7 cellular contexts compared by ENCODE assay signal in genomic region chr12:55974308-55974724, GRCh38. TPM values are rescaled to one million over a fixed set of nuclear protein-coding genes. Genes with fewer than 3 reads are reported as not detected.
DNase-seq lines count a peak whose midpoint lies in the region; ATAC-seq and TF ChIP-seq lines count a peak whose summit lies in the region.

No MANE protein-coding gene starts in this region.

- in situ Hi-C loops in GM23248 (cut with MboI) = no loop called here

- H3K4me3 Mint-ChIP-seq in activated CD8-positive, alpha-beta T cell treated with anti-CD3 and anti-CD28 coated beads, Interleukin-2, amount 10 ng/mL, durations not matched to agents 7 days and 5 days = no peak overlapping the region

- H3K27me3 ChIP-seq in GM06990 (replicated peaks; ENCODE audit: control insufficient read depth, insufficient read depth, low read length) (no peaks in the 10 kb centered on the region), GM23248 (replicated peaks; ENCODE audit: insufficient read depth) (no peaks in the 10 kb centered on the region), Loucy (ENCODE audit: insufficient read depth, low read length, poor library complexity, severe bottlenecking) (no peaks in the 10 kb centered on the region), trophoblast cell (ENCODE audit: insufficient read depth, low read length) (no peaks in the 10 kb centered on the region)

- H3K9me2 ChIP-seq in GM23248 (ENCODE audit: insufficient read depth) (no peaks in the 10 kb centered on the region), Loucy (replicated peaks; ENCODE audit: low read depth, low read length) (no peaks in the 10 kb centered on the region)

- no peak overlapping the region for H3K27ac Mint-ChIP-seq in activated CD8-positive, alpha-beta T cell treated with anti-CD3 and anti-CD28 coated beads, Interleukin-2, amount 10 ng/mL, durations not matched to agents 7 days and 5 days

- H3K9ac ChIP-seq in GM23248 = peak overlapping the region; percentile 99
- H3K9ac ChIP-seq in Loucy (ENCODE audit: low read depth, low read length, poor library complexity, severe bottlenecking) = peak overlapping the region; percentile 96
- peak overlapping the region; percentile 92 for H3K9ac ChIP-seq in trophoblast cell (ENCODE audit: low read length)

- H3K27me3 Mint-ChIP-seq in activated CD8-positive, alpha-beta T cell treated with anti-CD3 and anti-CD28 coated beads, Interleukin-2, amount 10 ng/mL, durations not matched to agents 7 days and 5 days (ENCODE audit: low read depth) = no peaks in the 10 kb centered on the region

- H4K20me1 ChIP-seq in GM23248 (ENCODE audit: insufficient read depth) = no peaks in the 10 kb centered on the region
- peaks cover 9% of the 10 kb centered on the region for H4K20me1 ChIP-seq in Loucy (ENCODE audit: insufficient read depth, low read length, poor library complexity, severe bottlenecking)

- peak overlapping the region; percentile 92 for H3K14ac ChIP-seq in trophoblast cell (ENCODE audit: low read length)

- peak overlapping the region; percentile 89 for H2AFZ ChIP-seq in GM23248
- peak overlapping the region; percentile 84 for H2AFZ ChIP-seq in Loucy (ENCODE audit: low read length)
- H2AFZ ChIP-seq in trophoblast cell (ENCODE audit: insufficient read depth, low read length, poor library complexity) = peak overlapping the region; percentile 51

- H3K4ac ChIP-seq in trophoblast cell (ENCODE audit: low read depth, low read length) = peak overlapping the region; percentile 82

- H2AK5ac ChIP-seq in trophoblast cell (ENCODE audit: low read length) = peak overlapping the region; percentile 51

- CTCF ChIA-PET in activated CD8-positive, alpha-beta T cell treated with anti-CD3 and anti-CD28 coated beads, Interleukin-2, amount 10 ng/mL, durations not matched to agents 7 days and 5 days (lab: Charles Lee) = interaction anchor here (0.8 to 3.9 kb wide), 33 partner anchors 9 to 250 kb away, joined by 3 to 50 read pairs (median 5); partner anchors contain the start of genes DGKA, ERBB3, ESYT1 and ORMDL2

- H3K4me1 Mint-ChIP-seq in activated CD8-positive, alpha-beta T cell treated with anti-CD3 and anti-CD28 coated beads, Interleukin-2, amount 10 ng/mL, durations not matched to agents 7 days and 5 days (ENCODE audit: low read depth) = peaks cover 15% of the 10 kb centered on the region

- no peaks in the 10 kb centered on the region for H3K9me3 Mint-ChIP-seq in activated CD8-positive, alpha-beta T cell treated with anti-CD3 and anti-CD28 coated beads, Interleukin-2, amount 10 ng/mL, durations not matched to agents 7 days and 5 days (ENCODE audit: insufficient read depth)

- H4K12ac ChIP-seq in trophoblast cell (ENCODE audit: low read depth, low read length) = peak overlapping the region; percentile 81

- H3K27ac ChIP-seq in GM23248 (peak overlapping the region; percentile 84), trophoblast cell (ENCODE audit: low read depth, low read length) (peak overlapping the region; percentile 80)

- peak overlapping the region; percentile 79 for H2BK120ac ChIP-seq in trophoblast cell (ENCODE audit: insufficient read depth, low read length, poor library complexity)

- POLR2A ChIA-PET in activated CD8-positive, alpha-beta T cell treated with anti-CD3 and anti-CD28 coated beads, Interleukin-2, amount 10 ng/mL, durations not matched to agents 7 days and 5 days (lab: Charles Lee) = interaction anchor here (0.5 to 2.7 kb wide), 27 partner anchors 8 to 255 kb away, joined by 3 to 21 read pairs (median 4); partner anchors contain the start of genes CD63, DGKA, DNAJC14 and ORMDL2

- peak overlapping the region; percentile 96 for H4K91ac ChIP-seq in trophoblast cell (ENCODE audit: low read depth, low read length)

- H3F3A ChIP-seq in GM23248 (ENCODE audit: insufficient read depth) = peaks cover 27% of the 10 kb centered on the region
- no peaks in the 10 kb centered on the region for H3F3A ChIP-seq in Loucy (ENCODE audit: low read depth)

- no peak overlapping the region for H3K23ac ChIP-seq in trophoblast cell (ENCODE audit: low read length)

- TF ChIP-seq CTCF in GM06990 (IDR thresholded peaks at IDR 0.05; ENCODE audit: insufficient read depth, low read length, poor library complexity, severe bottlenecking) (no peak), Loucy (conservative IDR thresholded peaks at IDR 0.05; ENCODE audit: low read length) (no peak)

- H3K4me2 ChIP-seq in GM23248 (ENCODE audit: unreplicated experiment) (peak overlapping the region; percentile 99), Loucy (ENCODE audit: low read depth, low read length, poor library complexity, severe bottlenecking) (peak overlapping the region; percentile 85), trophoblast cell (ENCODE audit: low read length) (peak overlapping the region; percentile 77)

- ATAC-seq in activated CD8-positive, alpha-beta T cell treated with anti-CD3 and anti-CD28 coated beads, Interleukin-2, amount 10 ng/mL, durations not matched to agents 7 days and 5 days = peak; percentile 23
- no peak for ATAC-seq in HG02840 (IDR thresholded peaks at IDR 0.05; ENCODE audit: low FRiP score, unreplicated experiment)

- H3K36me3 ChIP-seq in GM06990 (ENCODE audit: control insufficient read depth, insufficient read depth, low read length) = peaks cover 6% of the 10 kb centered on the region
- 0 out of 2 replicates have a peak, but pooled peaks cover 3% of the 10 kb centered on the region for H3K36me3 ChIP-seq in GM23248 (ENCODE audit: low read depth)
- H3K36me3 ChIP-seq in Loucy (ENCODE audit: insufficient read depth, low read length) = no peaks in the 10 kb centered on the region
- peaks cover 14 to 25% of the 10 kb centered on the region in 2 experiments for H3K36me3 ChIP-seq in trophoblast cell (ENCODE audit: control insufficient read depth in 1 of 2, insufficient read depth in 2 of 2, low read length in 2 of 2)

- H3K9me3 ChIP-seq in GM23248 (ENCODE audit: low read depth) (no peaks in the 10 kb centered on the region), Loucy (ENCODE audit: insufficient read depth, low read depth, low read length) (no peaks in the 10 kb centered on the region), trophoblast cell (ENCODE audit: insufficient read depth, low read depth, low read length) (no peaks in the 10 kb centered on the region)

- peaks cover 10% of the 10 kb centered on the region for H3K79me1 ChIP-seq in trophoblast cell (ENCODE audit: low read length)

- peak overlapping the region; percentile 84 for H4K8ac ChIP-seq in trophoblast cell (ENCODE audit: low read depth, low read length)

- DNase-seq in GM06990 (ENCODE audit: extremely low read depth, insufficient read length) (no peak), GM23248 (peak; percentile 73), germinal center (ENCODE audit: low spot score) (peak; percentile 56), trophoblast cell (peak in 1 of 2 donors; percentile 56)
- DNase-seq in activated CD8-positive, alpha-beta T cell treated with anti-CD3 and anti-CD28 coated beads, Interleukin-2, amount 10 ng/mL, durations not matched to agents 7 days and 5 days = peak; percentile 50

- H3K4me3 ChIP-seq in GM06990 (replicated peaks; ENCODE audit: low read depth, low read length) (peak overlapping the region; percentile 92), GM23248 (peak overlapping the region; percentile 97), Loucy (ENCODE audit: low read length, poor library complexity, severe bottlenecking) (peak overlapping the region; percentile 91), trophoblast cell (ENCODE audit: low read depth, low read length) (peak overlapping the region; percentile 91)

- H2BK5ac ChIP-seq in trophoblast cell (ENCODE audit: low read depth, low read length, poor library complexity) = peak overlapping the region; percentile 94

- H2BK12ac ChIP-seq in trophoblast cell (ENCODE audit: low read length) = no peak overlapping the region

- H3K79me2 ChIP-seq in GM23248 (ENCODE audit: insufficient read depth) (peaks cover 55% of the 10 kb centered on the region), Loucy (ENCODE audit: insufficient read depth, low read length) (peaks cover 62% of the 10 kb centered on the region), trophoblast cell (ENCODE audit: control insufficient read depth, insufficient read depth, low read length, poor library complexity) (peaks cover 12% of the 10 kb centered on the region)

- H3K36me3 Mint-ChIP-seq in activated CD8-positive, alpha-beta T cell treated with anti-CD3 and anti-CD28 coated beads, Interleukin-2, amount 10 ng/mL, durations not matched to agents 7 days and 5 days (ENCODE audit: low read depth) = peaks cover 38% of the 10 kb centered on the region

- H3K4me1 ChIP-seq in GM23248 (ENCODE audit: insufficient read depth) (peaks cover 17% of the 10 kb centered on the region), Loucy (ENCODE audit: insufficient read depth, low read length, poor library complexity, severe bottlenecking) (peaks cover 32% of the 10 kb centered on the region), trophoblast cell (ENCODE audit: control insufficient read depth in 1 of 2, insufficient read depth in 2 of 2, low read length in 2 of 2) (peaks cover 14 to 17% of the 10 kb centered on the region in 2 experiments)

- peak overlapping the region; percentile 92 for H3K18ac ChIP-seq in trophoblast cell (ENCODE audit: low read length)

- WGBS in GM23248 (ENCODE audit: low coverage in 1 of 2, low lambda C conversion rate in 2 of 2, missing lambda C conversion rate in 2 of 2), 2 experiments = 0 to 1% methylated on average over 10 to 15 of the region's 15 CpGs
- no CpG with 5 or more reads among the region's 15 CpGs for WGBS in trophoblast cell (ENCODE audit: extremely low coverage, insufficient coverage, insufficient read length)

RNA-seq across cellular contexts. Expression of gene RAB5B, which starts 0.4 kb away (rescaled TPM):
- 47.0 and 58.6 TPM in 2 replicates for total RNA-seq in GM23248 (2014; rRNA removed; shearing (Covaris generic))
- 65.8 and 66.6 TPM in 2 replicates for polyA plus RNA-seq in GM23248 (2016; fragmentation: Nextera tagmentation; extraction: Ambion mirVana)
- total RNA-seq in activated CD8-positive, alpha-beta T cell treated with anti-CD3 and anti-CD28 coated beads, Interleukin-2, amount 10 ng/mL, durations not matched to agents 7 days and 5 days = 10 to 100 TPM; 51.9 to 52.9 TPM
- 126 and 127 TPM in 2 replicates for polyA plus RNA-seq in trophoblast cell (2013)

RNA-seq across cellular contexts. Expression of gene CDK2, which starts 7.7 kb away (rescaled TPM):
- total RNA-seq in GM23248 (2014; rRNA removed; shearing (Covaris generic)) = 20.8 and 34.9 TPM in 2 replicates
- 16.2 and 16.6 TPM in 2 replicates for polyA plus RNA-seq in GM23248 (2016; fragmentation: Nextera tagmentation; extraction: Ambion mirVana)
- total RNA-seq in activated CD8-positive, alpha-beta T cell treated with anti-CD3 and anti-CD28 coated beads, Interleukin-2, amount 10 ng/mL, durations not matched to agents 7 days and 5 days = 100 to 1,000 TPM; 128 to 130 TPM
- 132 and 144 TPM in 2 replicates for polyA plus RNA-seq in trophoblast cell (2013)

RNA-seq across cellular contexts. Expression of gene PMEL, which starts 8.5 kb away (rescaled TPM):
- total RNA-seq in GM23248 (2014; rRNA removed; shearing (Covaris generic)) = 0.13 and 2.3 TPM in 2 replicates
- polyA plus RNA-seq in GM23248 (2016; fragmentation: Nextera tagmentation; extraction: Ambion mirVana) = 0.38 and 0.76 TPM in 2 replicates
- total RNA-seq in activated CD8-positive, alpha-beta T cell treated with anti-CD3 and anti-CD28 coated beads, Interleukin-2, amount 10 ng/mL, durations not matched to agents 7 days and 5 days = under 1 TPM; 0.10 to 0.55 TPM
- polyA plus RNA-seq in trophoblast cell (2013) = 31.7 and 33.8 TPM in 2 replicates

RNA-seq across cellular contexts. Expression of gene SUOX, which starts 22.8 kb away (rescaled TPM):
- 10.2 and 19.1 TPM in 2 replicates for total RNA-seq in GM23248 (2014; rRNA removed; shearing (Covaris generic))
- polyA plus RNA-seq in GM23248 (2016; fragmentation: Nextera tagmentation; extraction: Ambion mirVana) = 9.5 and 10.0 TPM in 2 replicates
- 1 to 10 TPM; 5.8 to 6.8 TPM for total RNA-seq in activated CD8-positive, alpha-beta T cell treated with anti-CD3 and anti-CD28 coated beads, Interleukin-2, amount 10 ng/mL, durations not matched to agents 7 days and 5 days
- polyA plus RNA-seq in trophoblast cell (2013) = 22.7 and 23.0 TPM in 2 replicates

RNA-seq across cellular contexts. Expression of gene DGKA, which starts 43.4 kb away (rescaled TPM):
- total RNA-seq in GM23248 (2014; rRNA removed; shearing (Covaris generic)) = 66.6 and 67.7 TPM in 2 replicates
- 109 and 116 TPM in 2 replicates for polyA plus RNA-seq in GM23248 (2016; fragmentation: Nextera tagmentation; extraction: Ambion mirVana)
- total RNA-seq in activated CD8-positive, alpha-beta T cell treated with anti-CD3 and anti-CD28 coated beads, Interleukin-2, amount 10 ng/mL, durations not matched to agents 7 days and 5 days = 100 to 1,000 TPM; 541 to 575 TPM
- 44.8 and 47.5 TPM in 2 replicates for polyA plus RNA-seq in trophoblast cell (2013)
